In the genomic region with DNA sequence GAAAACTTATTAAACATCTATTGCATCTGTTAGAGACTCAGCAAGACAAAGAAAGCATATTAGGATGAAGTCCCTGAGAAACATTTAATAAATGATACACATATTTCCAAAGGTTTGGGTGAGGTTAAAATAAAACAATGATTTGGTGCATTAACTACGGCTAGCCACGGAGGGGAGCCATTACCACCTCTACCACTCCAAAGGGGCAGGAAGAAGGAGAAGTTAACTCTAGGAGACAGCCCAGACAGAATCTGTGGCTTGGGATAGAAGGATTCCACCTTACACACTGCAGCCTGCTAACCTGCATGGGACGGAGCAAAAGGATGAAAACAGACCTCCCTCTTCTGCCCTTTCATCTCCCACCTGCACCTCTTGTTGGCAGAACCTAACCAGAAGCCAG, we compare ENCODE assay signal across 8 cellular contexts.
DNase-seq lines count a peak whose midpoint lies in the region; ATAC-seq and TF ChIP-seq lines count a peak whose summit lies in the region.

No MANE protein-coding gene starts in this region.

- intact Hi-C loops in activated B cell treated with CpG ODN at 0.5 μM for 24 hours (cut with micrococcal nuclease): loop anchor here (1.0 to 2.0 kb wide), 4 partner anchors 158 to 762 kb away; no protein-coding TSS in a partner anchor

- peaks cover 8% of the 10 kb centered on the region for H3K4me1 Mint-ChIP-seq in activated B cell treated with CpG ODN at 0.5 μM for 24 hours

- H2BK120ac ChIP-seq in trophoblast cell (ENCODE audit: insufficient read depth, low read length, poor library complexity): no peak overlapping the region

- peak overlapping the region; percentile 46 for H2BK12ac ChIP-seq in trophoblast cell (ENCODE audit: low read length)

- H3K9me3 Mint-ChIP-seq in activated B cell treated with CpG ODN at 0.5 μM for 24 hours: no peaks in the 10 kb centered on the region

- no peak overlapping the region for H3K4me2 ChIP-seq in trophoblast cell (ENCODE audit: low read length)

- peaks cover 7 to 15% of the 10 kb centered on the region in 2 experiments for H3K4me1 ChIP-seq in trophoblast cell (ENCODE audit: control insufficient read depth in 1 of 2, insufficient read depth in 2 of 2, low read length in 2 of 2)

- H4K91ac ChIP-seq in trophoblast cell (ENCODE audit: low read depth, low read length): no peak overlapping the region

- CTCF ChIA-PET in activated B cell treated with CpG ODN at 0.5 μM for 24 hours (lab: Charles Lee): interaction anchor here (1.0 to 11.2 kb wide), 5 partner anchors 157 to 412 kb away, joined by 3 to 92 read pairs (median 3); no protein-coding TSS in a partner anchor

- H3K9ac ChIP-seq in trophoblast cell (ENCODE audit: low read length): no peak overlapping the region

- no peak overlapping the region for H3K14ac ChIP-seq in trophoblast cell (ENCODE audit: low read length)

- peak; percentile 66 for DNase-seq in Ammon's horn (ENCODE audit: low spot score)
- DNase-seq in HT1080 (ENCODE audit: low read depth): peak; percentile 47
- DNase-seq in activated B cell treated with CpG ODN at 0.5 μM for 24 hours: no peak
- DNase-seq in germinal center (ENCODE audit: low spot score): peak; percentile 32
- peak; percentile 37 to 70 for DNase-seq in trophoblast cell
- no peak for DNase-seq in COLO668 (lab: John Stamatoyannopoulos, UW; ENCODE audit: unreplicated experiment)

- no CpG with 5 or more reads among the region's 3 CpGs for WGBS in trophoblast cell (ENCODE audit: extremely low coverage, insufficient coverage, insufficient read length)

- no peak overlapping the region for H4K12ac ChIP-seq in trophoblast cell (ENCODE audit: low read depth, low read length)

- no peak overlapping the region for H2BK5ac ChIP-seq in trophoblast cell (ENCODE audit: low read depth, low read length, poor library complexity)

- H3K4me3 Mint-ChIP-seq in activated B cell treated with CpG ODN at 0.5 μM for 24 hours: no peak overlapping the region

- H4K8ac ChIP-seq in trophoblast cell (ENCODE audit: low read depth, low read length): no peak overlapping the region

- TF ChIP-seq CTCF in activated B cell treated with CpG ODN at 0.5 μM for 24 hours (IDR thresholded peaks at IDR 0.05): no peak

- H3K27ac ChIP-seq in trophoblast cell (ENCODE audit: low read depth, low read length): no peak overlapping the region

- H2AK5ac ChIP-seq in trophoblast cell (ENCODE audit: low read length): peak overlapping the region; percentile 18

- peaks cover 2% of the 10 kb centered on the region for H3K27me3 Mint-ChIP-seq in activated B cell treated with CpG ODN at 0.5 μM for 24 hours

- H3K36me3 Mint-ChIP-seq in activated B cell treated with CpG ODN at 0.5 μM for 24 hours (ENCODE audit: low read depth): no peaks in the 10 kb centered on the region

- no peaks in the 10 kb centered on the region for H3K79me2 ChIP-seq in trophoblast cell (ENCODE audit: control insufficient read depth, insufficient read depth, low read length, poor library complexity)

- no peaks in the 10 kb centered on the region for H3K27me3 ChIP-seq in trophoblast cell (ENCODE audit: insufficient read depth, low read length)

- H3K18ac ChIP-seq in trophoblast cell (ENCODE audit: low read length): no peak overlapping the region

- no peaks in the 10 kb centered on the region for H3K36me3 ChIP-seq in trophoblast cell (ENCODE audit: control insufficient read depth in 1 of 2, insufficient read depth in 2 of 2, low read length in 2 of 2)

- no peak overlapping the region for H3K27ac Mint-ChIP-seq in activated B cell treated with CpG ODN at 0.5 μM for 24 hours

- peaks cover 5% of the 10 kb centered on the region for H3K79me1 ChIP-seq in trophoblast cell (ENCODE audit: low read length)

- ATAC-seq in GM18519 (IDR thresholded peaks at IDR 0.05; ENCODE audit: low FRiP score, unreplicated experiment) (peak; percentile 60), activated B cell treated with CpG ODN at 0.5 μM for 24 hours (ENCODE audit: low read depth) (peak; percentile 58), HG03565 (IDR thresholded peaks at IDR 0.05; ENCODE audit: unreplicated experiment) (no peak)

- POLR2A ChIA-PET in activated B cell treated with CpG ODN at 0.5 μM for 24 hours (lab: Charles Lee): no interaction called here

- H3K23ac ChIP-seq in trophoblast cell (ENCODE audit: low read length): no peak overlapping the region

- no peak overlapping the region for H3K4me3 ChIP-seq in trophoblast cell (ENCODE audit: low read depth, low read length)

- H3K9me3 ChIP-seq in trophoblast cell (ENCODE audit: insufficient read depth, low read depth, low read length): no peaks in the 10 kb centered on the region

- H2AFZ ChIP-seq in trophoblast cell (ENCODE audit: insufficient read depth, low read length, poor library complexity): no peak overlapping the region

- no peak overlapping the region for H3K4ac ChIP-seq in trophoblast cell (ENCODE audit: low read depth, low read length)

Comparison
In these comparisons a context has a peak if more than half of its experiments do, and no peak if none do; other contexts are left out.
1. DNase-seq: peak in Ammon's horn (single experiment), HT1080 (single experiment), germinal center (single experiment) and trophoblast cell (2 of 2); none in activated B cell treated with CpG ODN at 0.5 μM for 24 hours (single experiment) and COLO668 (single experiment).